21 cellular contexts compared by ENCODE assay signal in the genomic region with DNA sequence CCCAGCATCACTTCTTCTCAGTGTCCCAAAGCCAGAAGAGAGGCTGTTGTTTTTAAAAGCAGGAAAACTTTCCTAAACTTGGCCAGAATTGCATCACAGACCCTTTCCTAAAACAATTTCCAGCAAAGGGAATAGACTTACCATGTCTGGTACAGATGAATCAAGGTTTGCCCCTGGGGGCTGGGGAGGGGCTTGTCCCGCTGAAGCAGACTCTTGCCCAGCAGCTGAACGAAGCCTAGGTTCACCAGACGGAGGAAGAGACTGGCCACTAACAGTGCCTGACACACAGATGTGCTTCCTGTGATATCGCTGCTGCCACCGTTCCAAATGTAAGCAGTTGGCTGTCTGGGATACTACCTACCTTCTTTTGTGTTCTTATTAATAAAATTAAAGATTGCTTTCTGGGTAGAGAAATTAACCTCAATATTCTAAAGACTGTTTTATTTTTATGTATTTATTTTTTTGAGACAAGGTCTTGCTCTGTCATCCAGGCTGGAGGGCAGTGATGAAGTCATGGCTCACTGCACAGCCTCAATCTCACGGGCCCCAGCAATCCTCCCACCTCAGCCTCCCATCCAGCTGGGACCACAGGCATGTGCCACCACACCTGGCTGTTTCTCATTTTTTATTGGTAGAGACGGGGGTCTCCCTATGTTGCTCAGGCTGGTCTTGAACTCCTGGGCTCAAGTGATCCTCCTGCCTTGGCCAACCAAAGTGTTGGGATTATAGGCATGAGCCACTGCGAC. TPM values are rescaled to one million over a fixed set of nuclear protein-coding genes. Genes with fewer than 3 reads are reported as not detected.
DNase-seq lines count a peak whose midpoint lies in the region; ATAC-seq, FAIRE-seq and TF ChIP-seq lines count a peak whose summit lies in the region.
"Had no signal": no experiment of that assay in that cellular context is flagged by ENCODE, and none has a peak within 500 bp of the region (broad histone marks: within the 10 kb centered on the region; RNA-seq: fewer than 3 reads in every experiment).

No MANE protein-coding gene starts in this region.

- BruUV-seq in Panc1 (replicated peaks; lab: Mats Ljungman, UMichigan) = no TSS peak

- no peak overlapping the region for H3K4me3 ChIP-seq in Panc1 (ENCODE audit: low read depth in 2 of 2, low read length in 2 of 2)
- H3K4me3 ChIP-seq in psoas muscle = no peak overlapping the region
- H3K4me3 ChIP-seq: tibial artery had no signal

- FAIRE-seq in HTR-8/SVneo (lab: Jason Lieb, UNC) = no peak
- FAIRE-seq: bronchial epithelial cell, D721Med, G401.6, GM12891 had no signal

- H3K9me3 ChIP-seq in Panc1 (ENCODE audit: control insufficient read depth, insufficient read depth, low read depth, low read length) = no peaks in the 10 kb centered on the region
- H3K9me3 ChIP-seq in psoas muscle = no peaks in the 10 kb centered on the region
- H3K9me3 ChIP-seq: tibial artery had no signal

- intact Hi-C loops in Panc1 (cut with micrococcal nuclease; ENCODE audit: unreplicated experiment) = no loop called here
- intact Hi-C loops in psoas muscle (cut with DNase I) = loop anchor here in 1 of 2 donors (5.0 kb wide), 1 partner anchor 34 kb away; the partner anchor contains the start of gene ST6GALNAC2

- in situ Hi-C loops in Panc1 (cut with HindIII; ENCODE audit: low pct_unique_long_range_greater_than_20kb, low sequenced_read_pairs) = no loop called here

- H3K9me3 Mint-ChIP-seq in brain = peaks cover 0 to 4% (median 3%) of the 10 kb centered on the region in 5 experiments
- H3K9me3 Mint-ChIP-seq: activated naive CD8-positive, alpha-beta T cell treated with anti-CD3 and anti-CD28 coated beads, Interleukin-2, amount 10 ng/mL, durations not matched to agents 7 days and 5 days; naive thymus-derived CD8-positive, alpha-beta T cell; T-helper 1 cell treated with Interleukin-12 subunit alpha and Interleukin-12 subunit beta and Interleukin-4 antibody, amounts not matched to agents 30 μg/mL and 1 μg/mL, for 36 hours had no signal

- no peak for TF ChIP-seq CTCF in Panc1 (IDR thresholded peaks at IDR 0.05)
- TF ChIP-seq CTCF in brain (conservative IDR thresholded peaks at IDR 0.05) = no peak
- TF ChIP-seq CTCF in psoas muscle (IDR thresholded peaks at IDR 0.05) = no peak

- WGBS in psoas muscle, 3 donors = 79 to 85% (median 79%) methylated on average over 8 of the region's 8 CpGs

- H3K4me1 ChIP-seq in Panc1 (ENCODE audit: control insufficient read depth, insufficient read depth, low read length) = peaks cover 37% of the 10 kb centered on the region
- peaks cover 32% of the 10 kb centered on the region for H3K4me1 ChIP-seq in psoas muscle

- H3K36me3 Mint-ChIP-seq in brain = no peaks in the 10 kb centered on the region

- POLR2A ChIA-PET in Panc1 (lab: Charles Lee) = interaction anchor here (0.7 kb wide), 1 partner anchor 68 kb away, joined by 3 read pairs; no protein-coding TSS in a partner anchor

- H3K27ac Mint-ChIP-seq in brain = peak overlapping the region; percentile 12 to 77 (median 61)
- H3K27ac Mint-ChIP-seq: activated naive CD8-positive, alpha-beta T cell treated with anti-CD3 and anti-CD28 coated beads, Interleukin-2, amount 10 ng/mL, durations not matched to agents 7 days and 5 days; B cell; progenitor cell of endocrine pancreas; T-helper 1 cell treated with Interleukin-12 subunit alpha and Interleukin-12 subunit beta and Interleukin-4 antibody, amounts not matched to agents 30 μg/mL and 1 μg/mL, for 36 hours had no signal

- H3K27ac ChIP-seq in Panc1 (ENCODE audit: low read length) = peak overlapping the region; percentile 54
- peak overlapping the region; percentile 55 for H3K27ac ChIP-seq in psoas muscle
- H3K27ac ChIP-seq: tibial artery had no signal

- ATAC-seq in Panc1 (no peak), psoas muscle (no peak)
- ATAC-seq: esophagus mucosa; naive thymus-derived CD8-positive, alpha-beta T cell had no signal

- peaks cover 7% of the 10 kb centered on the region; the same call in 1 of the 2 replicates for H3K36me3 ChIP-seq in Panc1 (ENCODE audit: control insufficient read depth, insufficient read depth, low read length)
- no peaks in the 10 kb centered on the region for H3K36me3 ChIP-seq in psoas muscle (ENCODE audit: insufficient read depth in 1 of 2, low read depth in 1 of 2)
- H3K36me3 ChIP-seq: tibial artery had no signal

- no peak overlapping the region for H3K4me3 Mint-ChIP-seq in brain
- H3K4me3 Mint-ChIP-seq: activated naive CD8-positive, alpha-beta T cell treated with anti-CD3 and anti-CD28 coated beads, Interleukin-2, amount 10 ng/mL, durations not matched to agents 7 days and 5 days; B cell; naive thymus-derived CD8-positive, alpha-beta T cell; T-helper 1 cell treated with Interleukin-12 subunit alpha and Interleukin-12 subunit beta and Interleukin-4 antibody, amounts not matched to agents 30 μg/mL and 1 μg/mL, for 36 hours had no signal

- H3K27me3 ChIP-seq in Panc1 (ENCODE audit: control insufficient read depth, insufficient read depth, low read length) (no peaks in the 10 kb centered on the region), psoas muscle (ENCODE audit: insufficient read depth in 3 of 3, low read length in 2 of 3) (no peaks in the 10 kb centered on the region)
- H3K27me3 ChIP-seq: tibial artery had no signal

- DNase-seq in Panc1 (ENCODE audit: low read depth, low spot score) = no peak
- DNase-seq in psoas muscle = no peak
- DNase-seq in iPS-NIHi11 (ENCODE audit: low spot score) = no peak
- no peak for DNase-seq in HTR-8/SVneo (ENCODE audit: insufficient read length, low spot score)
- DNase-seq: activated CD4-positive, CD25-positive, alpha-beta regulatory T cell; activated naive CD8-positive, alpha-beta T cell treated with anti-CD3 and anti-CD28 coated beads, Interleukin-2, amount 10 ng/mL, durations not matched to agents 7 days and 5 days; NCI-H146; NCI-H2227 treated with DMSO at 0.1 percent for 48 hours; stimulated activated CD4-positive, alpha-beta T cell treated with anti-CD3 and anti-CD28 coated beads, Interleukin-12 subunit alpha, Interleukin-12 subunit beta, amount 100 ng/mL, for 4 hours had no signal

- peaks cover 40% of the 10 kb centered on the region for H3K4me1 Mint-ChIP-seq in brain

- CTCF ChIA-PET in Panc1 (lab: Charles Lee) = no interaction called here

- H3K27me3 Mint-ChIP-seq in brain = peaks cover 8% of the 10 kb centered on the region
- H3K27me3 Mint-ChIP-seq: activated naive CD8-positive, alpha-beta T cell treated with anti-CD3 and anti-CD28 coated beads, Interleukin-2, amount 10 ng/mL, durations not matched to agents 7 days and 5 days; B cell; naive thymus-derived CD8-positive, alpha-beta T cell; progenitor cell of endocrine pancreas had no signal

RNA-seq across cellular contexts. Expression of gene PRCD, which starts 13.5 kb away (rescaled TPM):
- total RNA-seq in Panc1 (2021; ENCODE audit: unreplicated experiment) = 0.54 TPM
- polyA plus RNA-seq in Panc1 (2012; ENCODE audit: insufficient read length) = 1.6 TPM
- polyA plus RNA-seq in brain (ENCODE audit: insufficient read depth, low read depth, low replicate concordance) = 9.9 TPM
- total RNA-seq in psoas muscle = 1 to 10 TPM in 2 of 4 donors, under 1 TPM in 2; 0.18 to 1.7 (median 1.0) TPM
- 1 to 10 TPM; 1.2 to 1.6 (median 1.3) TPM for polyA plus RNA-seq in psoas muscle
- total RNA-seq: bronchial epithelial cell, HT1080 had no signal

RNA-seq across cellular contexts. Expression of gene CYGB, which starts 15.8 kb away (rescaled TPM):
- total RNA-seq in Panc1 (2021; ENCODE audit: unreplicated experiment) = 6.0 TPM
- polyA plus RNA-seq in Panc1 (2012; ENCODE audit: insufficient read length) = 16.3 TPM
- 6.8 TPM for polyA plus RNA-seq in brain (ENCODE audit: insufficient read depth, low read depth, low replicate concordance)
- 10 to 100 TPM in 3 of 4 donors, 1 to 10 TPM in 1; 9.5 to 14.6 (median 11.9) TPM for total RNA-seq in psoas muscle
- polyA plus RNA-seq in psoas muscle = 10 to 100 TPM in 1 of 3 donors, 1 to 10 TPM in 2; 6.4 to 12.6 (median 8.1) TPM

RNA-seq across cellular contexts. Expression of gene ST6GALNAC2, which starts 32.3 kb away (rescaled TPM):
- total RNA-seq in Panc1 (2021; ENCODE audit: unreplicated experiment) (23.0 TPM), psoas muscle (10 to 100 TPM in 3 of 4 donors, 1 to 10 TPM in 1; 8.1 to 17.8 (median 13.0) TPM)
- polyA plus RNA-seq in Panc1 (2012; ENCODE audit: insufficient read length) = 26.2 TPM
- polyA plus RNA-seq in brain (ENCODE audit: insufficient read depth, low read depth, low replicate concordance) (8.3 TPM), psoas muscle (1 to 10 TPM; 1.2 to 8.7 (median 7.6) TPM)
- total RNA-seq: HT1080 had no signal

RNA-seq across cellular contexts. Expression of gene RHBDF2, which starts 52.1 kb away (rescaled TPM):
- total RNA-seq in Panc1 (2021; ENCODE audit: unreplicated experiment) (67.8 TPM), psoas muscle (10 to 100 TPM in 3 of 4 donors, 1 to 10 TPM in 1; 6.6 to 23.1 (median 12.4) TPM)
- polyA plus RNA-seq in Panc1 (2012; ENCODE audit: insufficient read length) = 77.4 TPM
- polyA plus RNA-seq in brain (ENCODE audit: insufficient read depth, low read depth, low replicate concordance) (6.7 TPM), psoas muscle (10 to 100 TPM; 11.2 to 14.7 (median 13.9) TPM)
